In genomic region chr4:41541697-41542096, GRCh38 we compare ENCODE assay signal across 14 cellular contexts. TPM values are rescaled to one million over a fixed set of nuclear protein-coding genes. Genes with fewer than 3 reads are reported as not detected.
DNase-seq lines count a peak whose midpoint lies in the region; ATAC-seq and TF ChIP-seq lines count a peak whose summit lies in the region.
"Had no signal": no experiment of that assay in that cellular context is flagged by ENCODE, and none has a peak within 500 bp of the region (broad histone marks: within the 10 kb centered on the region; RNA-seq: fewer than 3 reads in every experiment).

No MANE protein-coding gene starts in this region.

- 44 to 60% (median 47%) methylated on average over 7 of the region's 7 CpGs for WGBS in psoas muscle, 3 donors

- peak overlapping the region; percentile 31 for H3K4me3 ChIP-seq in adipocyte (ENCODE audit: low read length)
- peak overlapping the region; percentile 11 for H3K4me3 ChIP-seq in psoas muscle
- no peak overlapping the region for H3K4me3 ChIP-seq in osteoblast (ENCODE audit: insufficient read depth, low read length)

- H3K9me3 ChIP-seq in adipocyte (ENCODE audit: control insufficient read depth, low read length) (no peaks in the 10 kb centered on the region), psoas muscle (no peaks in the 10 kb centered on the region), osteoblast (ENCODE audit: low read depth, low read length) (no peaks in the 10 kb centered on the region)

- no peaks in the 10 kb centered on the region for H4K20me1 ChIP-seq in osteoblast (ENCODE audit: insufficient read depth, low read length)

- no peaks in the 10 kb centered on the region for H3K9me3 Mint-ChIP-seq in activated CD4-positive, alpha-beta T cell treated with anti-CD3 and anti-CD28 coated beads, Interleukin-2, amount 10 ng/mL, durations not matched to agents 24 days and 14 days
- H3K9me3 Mint-ChIP-seq: activated naive CD4-positive, alpha-beta T cell treated with anti-CD3 and anti-CD28 coated beads for 36 hours had no signal

- H3K4me1 Mint-ChIP-seq in activated CD4-positive, alpha-beta T cell treated with anti-CD3 and anti-CD28 coated beads, Interleukin-2, amount 10 ng/mL, durations not matched to agents 24 days and 14 days: no peaks in the 10 kb centered on the region

- H3K27me3 ChIP-seq in adipocyte (replicated peaks; ENCODE audit: control insufficient read depth, insufficient read depth, low read length) (no peaks in the 10 kb centered on the region), psoas muscle (ENCODE audit: insufficient read depth in 3 of 3, low read length in 2 of 3) (no peaks in the 10 kb centered on the region), osteoblast (ENCODE audit: insufficient read depth, low read length) (no peaks in the 10 kb centered on the region)

- no peak overlapping the region for H2AFZ ChIP-seq in osteoblast (ENCODE audit: low read length)

- peak; percentile 47 for DNase-seq in adipocyte (ENCODE audit: low read depth)
- no peak for DNase-seq in Right ventricle myocardium superior
- DNase-seq in psoas muscle: peak; percentile 21 to 55
- DNase-seq in osteoblast (ENCODE audit: insufficient read length, low spot score, missing footprints): no peak
- no peak for DNase-seq in activated CD4-positive, alpha-beta T cell treated with anti-CD3 and anti-CD28 coated beads for 4 hours
- no peak for DNase-seq in COLO829 (ENCODE audit: low spot score)
- DNase-seq in activated CD4-positive, alpha-beta T cell treated with anti-CD3 and anti-CD28 coated beads, Interleukin-2, amount 10 ng/mL, durations not matched to agents 24 days and 14 days: no peak
- DNase-seq: activated naive CD4-positive, alpha-beta T cell treated with anti-CD3 and anti-CD28 coated beads for 36 hours; KBM-7; NCI-H1930; SIG-M5; substantia nigra had no signal

- H3K79me2 ChIP-seq in osteoblast (ENCODE audit: insufficient read depth, low read length): no peaks in the 10 kb centered on the region

- H3K4me1 ChIP-seq in adipocyte (ENCODE audit: control insufficient read depth, insufficient read depth, low read length): peaks cover 25% of the 10 kb centered on the region
- peaks cover 76% of the 10 kb centered on the region for H3K4me1 ChIP-seq in psoas muscle
- H3K4me1 ChIP-seq in osteoblast (ENCODE audit: insufficient read depth, low read length): peaks cover 6% of the 10 kb centered on the region

- TF ChIP-seq CTCF in 22Rv1 (IDR thresholded peaks at IDR 0.05) (no peak), psoas muscle (IDR thresholded peaks at IDR 0.05) (no peak), osteoblast (IDR thresholded peaks at IDR 0.05; ENCODE audit: extremely low read depth, low read depth, low read length) (no peak)

- no peaks in the 10 kb centered on the region for H3K36me3 ChIP-seq in adipocyte (ENCODE audit: control insufficient read depth, insufficient read depth, low read length, severe bottlenecking)
- H3K36me3 ChIP-seq in psoas muscle (ENCODE audit: insufficient read depth in 1 of 2, low read depth in 1 of 2): no peaks in the 10 kb centered on the region
- H3K36me3 ChIP-seq in osteoblast (ENCODE audit: insufficient read depth, low read length): no peaks in the 10 kb centered on the region

- no peak overlapping the region for H3K9ac ChIP-seq in adipocyte (ENCODE audit: low read length)

- no peak overlapping the region for H3K4me2 ChIP-seq in osteoblast (ENCODE audit: insufficient read depth, low read length)

- H3K4me3 Mint-ChIP-seq in activated CD4-positive, alpha-beta T cell treated with anti-CD3 and anti-CD28 coated beads, Interleukin-2, amount 10 ng/mL, durations not matched to agents 24 days and 14 days: no peak overlapping the region
- H3K4me3 Mint-ChIP-seq: activated naive CD4-positive, alpha-beta T cell treated with anti-CD3 and anti-CD28 coated beads for 36 hours had no signal

- intact Hi-C loops in Right ventricle myocardium superior (cut with DNase I) (no loop called here), psoas muscle (cut with DNase I) (no loop called here)
- intact Hi-C loops in activated CD4-positive, alpha-beta T cell treated with anti-CD3 and anti-CD28 coated beads, Interleukin-2, amount 10 ng/mL, durations not matched to agents 24 days and 14 days (cut with micrococcal nuclease): no loop called here

- H3K27ac ChIP-seq in 22Rv1 (peak overlapping the region; percentile 22; the same call in 1 of the 2 replicates), psoas muscle (peak overlapping the region; percentile 90), osteoblast (ENCODE audit: low read depth, low read length) (no peak overlapping the region)

- ATAC-seq in Right ventricle myocardium superior (ENCODE audit: poor library complexity) (peak; percentile 36), psoas muscle (peak in 1 of 4 donors; percentile 48)
- ATAC-seq: esophagus mucosa had no signal

- H3K27me3 Mint-ChIP-seq in activated CD4-positive, alpha-beta T cell treated with anti-CD3 and anti-CD28 coated beads, Interleukin-2, amount 10 ng/mL, durations not matched to agents 24 days and 14 days: no peaks in the 10 kb centered on the region

- no peaks in the 10 kb centered on the region for H3K36me3 Mint-ChIP-seq in activated CD4-positive, alpha-beta T cell treated with anti-CD3 and anti-CD28 coated beads, Interleukin-2, amount 10 ng/mL, durations not matched to agents 24 days and 14 days (ENCODE audit: low read depth)

- no peak overlapping the region for H3K27ac Mint-ChIP-seq in activated CD4-positive, alpha-beta T cell treated with anti-CD3 and anti-CD28 coated beads, Interleukin-2, amount 10 ng/mL, durations not matched to agents 24 days and 14 days
- H3K27ac Mint-ChIP-seq: activated naive CD4-positive, alpha-beta T cell treated with anti-CD3 and anti-CD28 coated beads for 36 hours had no signal

RNA-seq across cellular contexts. Expression of gene LIMCH1, which starts 3.7 kb away (rescaled TPM):
- total RNA-seq in Right ventricle myocardium superior: 272 TPM
- total RNA-seq in psoas muscle: 100 to 1,000 TPM; 169 to 279 (median 185) TPM
- 10 to 100 TPM; 14.2 to 51.2 (median 26.5) TPM for polyA plus RNA-seq in psoas muscle
- 6.5 and 9.0 TPM in 2 replicates for total RNA-seq in osteoblast
- not detected in 2 replicates for total RNA-seq in activated CD4-positive, alpha-beta T cell treated with anti-CD3 and anti-CD28 coated beads, Interleukin-2, amount 10 ng/mL, durations not matched to agents 24 days and 14 days
- total RNA-seq: activated naive CD4-positive, alpha-beta T cell treated with anti-CD3 and anti-CD28 coated beads for 36 hours had no signal

Comparison
In these comparisons a context has a peak if more than half of its experiments do, and no peak if none do; other contexts are left out.
1. DNase-seq: peak in adipocyte (single experiment) and psoas muscle (2 of 2); none in Right ventricle myocardium superior (single experiment), osteoblast (single experiment), activated CD4-positive, alpha-beta T cell treated with anti-CD3 and anti-CD28 coated beads for 4 hours (0 of 2), COLO829 (single experiment) and activated CD4-positive, alpha-beta T cell treated with anti-CD3 and anti-CD28 coated beads, Interleukin-2, amount 10 ng/mL, durations not matched to agents 24 days and 14 days (single experiment).
2. RNA of gene LIMCH1, which starts 3.7 kb away (total RNA-seq): 272 TPM in Right ventricle myocardium superior (single experiment) and 169 to 279 TPM in psoas muscle; 6.5 to 9.0 TPM in osteoblast and not detected in activated CD4-positive, alpha-beta T cell treated with anti-CD3 and anti-CD28 coated beads, Interleukin-2, amount 10 ng/mL, durations not matched to agents 24 days and 14 days; every median in the first group is over 10 times any median in the second.